In genomic region chr5:37667846-37668245, GRCh38 we compare ENCODE assay signal across 16 cellular contexts.
DNase-seq lines count a peak whose midpoint lies in the region; ATAC-seq and TF ChIP-seq lines count a peak whose summit lies in the region.
"Had no signal": no experiment of that assay in that cellular context is flagged by ENCODE, and none has a peak within 500 bp of the region (broad histone marks: within the 10 kb centered on the region; RNA-seq: fewer than 3 reads in every experiment).

No MANE protein-coding gene starts in this region.

- no peak for TF ChIP-seq RAD21 in HCT116 (IDR thresholded peaks at IDR 0.05; ENCODE audit: low read depth)

- no peak for DNase-seq in HCT116 (ENCODE audit: low read depth, low spot score)
- no peak for DNase-seq in RWPE2 (ENCODE audit: low spot score)
- DNase-seq in fibroblast of peridontal ligament (ENCODE audit: extremely low read depth): peak; percentile 14
- no peak for DNase-seq in gastrocnemius medialis
- DNase-seq in thyroid gland: no peak
- no peak for DNase-seq in cerebellar cortex (ENCODE audit: low spot score)
- DNase-seq: activated CD8-positive, alpha-beta T cell treated with anti-CD3 and anti-CD28 coated beads, Interleukin-2, amount 10 ng/mL, durations not matched to agents 7 days and 5 days; activated naive CD4-positive, alpha-beta T cell treated with anti-CD3 and anti-CD28 coated beads, Interleukin-2, amount 50 U/mL, for 16 hours; activated T-cell treated with anti-CD3 and anti-CD28 coated beads, Interleukin-2, amount 50 U/mL, for 4 hours; cortex of kidney; Kasumi-1; left ventricle myocardium inferior; T-helper 2 cell had no signal

- TF ChIP-seq CTCF in HCT116 (IDR thresholded peaks at IDR 0.05 in 2 of 3, conservative IDR thresholded peaks at IDR 0.05 in 1 of 3; ENCODE audit: borderline replicate concordance in 1 of 3, insufficient read depth in 1 of 3, low read depth in 2 of 3, low read length in 2 of 3) (no peak), RWPE2 (IDR thresholded peaks at IDR 0.05; ENCODE audit: poor library complexity, severe bottlenecking) (no peak), gastrocnemius medialis (IDR thresholded peaks at IDR 0.05 in 4 of 5, conservative IDR thresholded peaks at IDR 0.05 in 1 of 5) (no peak), thyroid gland (IDR thresholded peaks at IDR 0.05) (no peak)

- no peak for ATAC-seq in HCT116
- ATAC-seq in RWPE2 (ENCODE audit: low read depth): no peak
- no peak for ATAC-seq in gastrocnemius medialis
- ATAC-seq in HG03039 (IDR thresholded peaks at IDR 0.05; ENCODE audit: unreplicated experiment): no peak
- ATAC-seq: activated CD8-positive, alpha-beta T cell treated with anti-CD3 and anti-CD28 coated beads, Interleukin-2, amount 10 ng/mL, durations not matched to agents 7 days and 5 days; activated T-cell treated with anti-CD3 and anti-CD28 coated beads, Interleukin-2, amount 50 U/mL, for 4 hours; stimulated activated effector memory CD8-positive, alpha-beta T cell treated with anti-CD3 and anti-CD28 coated beads, Interleukin-12 subunit alpha, Interleukin-12 subunit beta, amount 100 ng/mL, for 72 hours had no signal

- H3K9me3 ChIP-seq in HCT116 (ENCODE audit: control insufficient read depth in 1 of 2, insufficient read depth in 1 of 2, low read depth in 1 of 2, low read length in 2 of 2) (no peaks in the 10 kb centered on the region), RWPE2 (ENCODE audit: severe bottlenecking) (no peaks in the 10 kb centered on the region), gastrocnemius medialis (no peaks in the 10 kb centered on the region), thyroid gland (no peaks in the 10 kb centered on the region)
- H3K9me3 ChIP-seq: left ventricle myocardium inferior, mucosa of descending colon had no signal

- no peaks in the 10 kb centered on the region for H3K79me2 ChIP-seq in HCT116 (ENCODE audit: insufficient read depth, low read length)

- H3K36me3 ChIP-seq in HCT116 (ENCODE audit: control insufficient read depth in 1 of 2, insufficient read depth in 2 of 2, low read length in 2 of 2) (no peaks in the 10 kb centered on the region), RWPE2 (ENCODE audit: low read depth) (no peaks in the 10 kb centered on the region), gastrocnemius medialis (no peaks in the 10 kb centered on the region), thyroid gland (no peaks in the 10 kb centered on the region)
- H3K36me3 ChIP-seq: left ventricle myocardium inferior had no signal

- WGBS in thyroid gland, 2 donors: 93 to 94% methylated on average over 1 of the region's 1 CpG

- H2AFZ ChIP-seq in HCT116 (ENCODE audit: low read depth, low read length, poor library complexity, severe bottlenecking): no peak overlapping the region

- TF ChIP-seq POLR2A in HCT116 (IDR thresholded peaks at IDR 0.05; ENCODE audit: borderline replicate concordance, extremely low read depth, insufficient read depth, insufficient read length): no peak
- TF ChIP-seq POLR2A in gastrocnemius medialis (IDR thresholded peaks at IDR 0.05): no peak
- no peak for TF ChIP-seq POLR2A in thyroid gland (IDR thresholded peaks at IDR 0.05)

- RAD21 ChIA-PET in HCT116 (lab: Charles Lee; ENCODE audit: low non-redundant PET in 1 of 2, low total read pairs in 2 of 2, uncharacterized antibody in 2 of 2, unreplicated experiment in 2 of 2): no interaction called here

- no peaks in the 10 kb centered on the region for H3K9me2 ChIP-seq in HCT116 (ENCODE audit: insufficient read depth)

- peak overlapping the region; percentile 68 for H3K4me2 ChIP-seq in HCT116 (ENCODE audit: low read length)

- POLR2A ChIA-PET in HCT116 (lab: Charles Lee): no interaction called here

- peaks cover 40 to 44% of the 10 kb centered on the region in 2 experiments for H3K4me1 ChIP-seq in HCT116 (ENCODE audit: control insufficient read depth in 1 of 2, insufficient read depth in 2 of 2, low read length in 2 of 2)
- H3K4me1 ChIP-seq in RWPE2 (ENCODE audit: insufficient read depth, poor library complexity, severe bottlenecking): peaks cover 12% of the 10 kb centered on the region
- H3K4me1 ChIP-seq in gastrocnemius medialis: peaks cover 46 to 60% of the 10 kb centered on the region in 2 donors
- peaks cover 0 to 3% of the 10 kb centered on the region in 2 donors for H3K4me1 ChIP-seq in thyroid gland

- H3K27me3 ChIP-seq in HCT116 (ENCODE audit: insufficient read depth, low read length) (no peaks in the 10 kb centered on the region), RWPE2 (ENCODE audit: insufficient read depth, poor library complexity, severe bottlenecking) (no peaks in the 10 kb centered on the region), gastrocnemius medialis (no peaks in the 10 kb centered on the region), thyroid gland (no peaks in the 10 kb centered on the region)

- CTCF ChIA-PET in HCT116 (lab: Charles Lee): no interaction called here

- H3K27ac ChIP-seq in HCT116 (ENCODE audit: low read depth, low read length): no peak overlapping the region
- H3K27ac ChIP-seq in RWPE2 (ENCODE audit: poor library complexity, severe bottlenecking): peak overlapping the region; percentile 55
- H3K27ac ChIP-seq in gastrocnemius medialis: peak overlapping the region; percentile 72 to 89 (median 84)
- no peak overlapping the region for H3K27ac ChIP-seq in thyroid gland
- H3K27ac ChIP-seq: left ventricle myocardium inferior had no signal

- intact Hi-C loops in HCT116 (cut with micrococcal nuclease) (no loop called here), gastrocnemius medialis (cut with DNase I; ENCODE audit: low total_unique reads) (loop anchor here (5.0 kb wide), 1 partner anchor 169 kb away; no protein-coding TSS in a partner anchor), thyroid gland (cut with DNase I) (no loop called here)

- in situ Hi-C loops in gastrocnemius medialis (cut with MboI; ENCODE audit: low sequenced_read_pairs in 4 of 4): no loop called here

- no peaks in the 10 kb centered on the region for H4K20me1 ChIP-seq in HCT116 (ENCODE audit: insufficient read depth)

- H3K9ac ChIP-seq in HCT116 (ENCODE audit: low read length): peak overlapping the region; percentile 15; the same call in 1 of the 2 replicates

- no TSS peak for BruUV-seq in HCT116 (replicated peaks; lab: Mats Ljungman, UMichigan)

- H3K4me3 ChIP-seq in HCT116 (replicated peaks in 1 of 2; ENCODE audit: low read depth in 1 of 2, low read length in 2 of 2) (no peak overlapping the region), RWPE2 (ENCODE audit: severe bottlenecking) (no peak overlapping the region), gastrocnemius medialis (no peak overlapping the region), thyroid gland (replicated peaks in 1 of 3) (no peak overlapping the region)
- H3K4me3 ChIP-seq: left ventricle myocardium inferior, mucosa of descending colon had no signal

TF ChIP-seq in HCT116, 20 proteins besides CTCF, POLR2A, EP300 and RAD21 (continues in another document):
- TF ChIP-seq ZFX (IDR thresholded peaks at IDR 0.05) (no peak), JUND (IDR thresholded peaks at IDR 0.05) (no peak), EZH2 (IDR thresholded peaks at IDR 0.05) (no peak), SRF (IDR thresholded peaks at IDR 0.05; ENCODE audit: low read depth) (no peak), FOSL1 (IDR thresholded peaks at IDR 0.05; ENCODE audit: low read depth) (no peak), SIN3A (IDR thresholded peaks at IDR 0.05; ENCODE audit: low read depth) (no peak), TCF7L2 (IDR thresholded peaks at IDR 0.05; ENCODE audit: borderline replicate concordance, extremely low read depth, insufficient read depth, insufficient read length) (no peak), ELF1 (IDR thresholded peaks at IDR 0.05; ENCODE audit: borderline replicate concordance, low read depth) (no peak), EZH2phosphoT487 (IDR thresholded peaks at IDR 0.05; ENCODE audit: borderline replicate concordance) (no peak), MAX (IDR thresholded peaks at IDR 0.05) (no peak), ZBTB33 (IDR thresholded peaks at IDR 0.05; ENCODE audit: extremely low read depth, insufficient replicate concordance, low read length) (no peak), EGR1 (IDR thresholded peaks at IDR 0.05; ENCODE audit: low read depth) (no peak), ATF3 (IDR thresholded peaks at IDR 0.05) (no peak), YY1 (IDR thresholded peaks at IDR 0.05; ENCODE audit: extremely low read depth, insufficient replicate concordance, low read depth, low read length) (no peak), SP1 (IDR thresholded peaks at IDR 0.05; ENCODE audit: low read depth) (no peak)

Comparison
In these comparisons a context has a peak if more than half of its experiments do, and no peak if none do; other contexts are left out.
1. H3K27ac ChIP-seq: peak in RWPE2 (single experiment) and gastrocnemius medialis (4 of 4); none in HCT116 (single experiment) and thyroid gland (0 of 3).